Comparison of ENCODE assay signal across 10 cellular contexts in the genomic region with DNA sequence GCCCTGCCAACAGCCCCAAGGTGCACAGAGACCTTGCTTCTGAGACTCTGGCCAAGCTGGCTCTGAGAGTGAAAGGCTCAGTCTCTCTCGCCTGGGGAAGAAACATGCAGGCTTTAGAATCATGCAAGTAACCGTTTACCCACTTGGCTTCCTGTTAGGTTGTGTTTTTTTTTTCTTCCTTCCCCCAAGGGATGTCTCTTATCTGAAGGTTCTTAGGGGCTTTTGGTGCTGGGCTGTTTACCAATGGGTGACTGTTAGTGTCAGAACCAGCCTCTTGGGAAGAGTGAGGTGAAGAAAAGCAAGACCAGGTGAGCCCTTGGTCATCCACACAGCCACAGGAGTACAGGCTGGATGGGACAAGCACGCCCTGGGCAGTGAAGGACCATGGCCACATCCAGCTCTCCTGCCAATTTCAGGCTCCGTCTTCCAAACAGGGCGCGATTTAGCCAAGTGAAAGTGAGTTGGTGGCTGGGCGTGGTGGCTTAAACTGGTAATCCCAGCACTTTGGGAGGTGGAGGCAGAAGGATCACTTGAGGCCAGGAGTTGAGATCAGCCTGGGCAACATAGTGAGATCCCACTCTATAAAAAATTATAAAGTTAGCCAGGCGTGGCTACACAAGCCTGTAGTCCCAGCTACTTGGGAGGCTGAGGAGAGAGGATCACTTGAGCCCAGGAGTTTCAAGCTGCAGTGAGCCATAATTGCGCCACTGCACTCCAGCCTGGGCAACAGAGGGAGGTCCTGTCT.
A peak's percentile ranks its signal among the peaks of the same experiment; 100 is the strongest.
DNase-seq lines count a peak whose midpoint lies in the region; ATAC-seq and TF ChIP-seq lines count a peak whose summit lies in the region.
"Had no signal": no experiment of that assay in that cellular context is flagged by ENCODE, and none has a peak within 500 bp of the region (broad histone marks: within the 10 kb centered on the region; RNA-seq: fewer than 3 reads in every experiment).

No MANE protein-coding gene starts in this region.

- intact Hi-C loops in activated CD4-positive, alpha-beta T cell treated with anti-CD3 and anti-CD28 coated beads, Interleukin-2, amount 10 ng/mL, durations not matched to agents 24 days and 14 days (cut with micrococcal nuclease), result loop anchor here (1.0 to 5.0 kb wide), 2 partner anchors 13 to 116 kb away; no protein-coding TSS in a partner anchor
- intact Hi-C loops in OCI-LY7 (cut with micrococcal nuclease; ENCODE audit: unreplicated experiment) (loop anchor here (1.0 kb wide), 1 partner anchor 116 kb away; no protein-coding TSS in a partner anchor), natural killer cell (cut with micrococcal nuclease) (no loop called here), thyroid gland (cut with DNase I) (loop anchor here (5.0 kb wide), 1 partner anchor 76 kb away; a partner anchor contains a TSS)

- DNase-seq in activated CD4-positive, alpha-beta T cell treated with anti-CD3 and anti-CD28 coated beads, Interleukin-2, amount 10 ng/mL, durations not matched to agents 24 days and 14 days, result peak; percentile 77
- DNase-seq in activated CD4-positive, alpha-beta T cell treated with anti-CD3 and anti-CD28 coated beads, Interleukin-2, amount 50 U/mL, for 4 hours, result no peak
- DNase-seq in OCI-LY7 (ENCODE audit: low spot score) (peak; percentile 95), natural killer cell (no peak), thyroid gland (no peak), D341Med (ENCODE audit: low spot score) (no peak)
- DNase-seq: ACHN, NCI-H1436 had no signal

- WGBS in thyroid gland, 2 donors, result 80 to 82% methylated on average over 9 of the region's 9 CpGs

- peaks cover 12% of the 10 kb centered on the region; the same call in 1 of the 2 replicates for H3K79me2 ChIP-seq in OCI-LY7 (ENCODE audit: insufficient read depth, low read depth, low read length)

- no peaks in the 10 kb centered on the region for H3K9me2 ChIP-seq in OCI-LY7 (ENCODE audit: insufficient read depth, low read length)

- no peaks in the 10 kb centered on the region for H4K20me1 ChIP-seq in OCI-LY7 (ENCODE audit: insufficient read depth, low read length)

- H3K27me3 ChIP-seq in thyroid gland, result no peaks in the 10 kb centered on the region

- H3K4me1 Mint-ChIP-seq in activated CD4-positive, alpha-beta T cell treated with anti-CD3 and anti-CD28 coated beads, Interleukin-2, amount 10 ng/mL, durations not matched to agents 24 days and 14 days, result peaks cover 33% of the 10 kb centered on the region
- H3K4me1 Mint-ChIP-seq in natural killer cell, result peaks cover 6 to 8% of the 10 kb centered on the region in 2 donors

- H3K27me3 Mint-ChIP-seq in activated CD4-positive, alpha-beta T cell treated with anti-CD3 and anti-CD28 coated beads, Interleukin-2, amount 10 ng/mL, durations not matched to agents 24 days and 14 days, result peaks cover 1% of the 10 kb centered on the region
- peaks cover 0 to 9% of the 10 kb centered on the region in 2 donors for H3K27me3 Mint-ChIP-seq in natural killer cell (ENCODE audit: low read depth in 2 of 2)

- H3K9me3 ChIP-seq in HEK293 (ENCODE audit: control insufficient read depth, insufficient read depth, low read depth, low read length) (no peaks in the 10 kb centered on the region), OCI-LY7 (ENCODE audit: low read length) (no peaks in the 10 kb centered on the region), thyroid gland (no peaks in the 10 kb centered on the region)

- H3K36me3 Mint-ChIP-seq in activated CD4-positive, alpha-beta T cell treated with anti-CD3 and anti-CD28 coated beads, Interleukin-2, amount 10 ng/mL, durations not matched to agents 24 days and 14 days (ENCODE audit: low read depth), result no peaks in the 10 kb centered on the region
- no peaks in the 10 kb centered on the region for H3K36me3 Mint-ChIP-seq in natural killer cell

- peak overlapping the region; percentile 57 for H3K4me3 Mint-ChIP-seq in activated CD4-positive, alpha-beta T cell treated with anti-CD3 and anti-CD28 coated beads, Interleukin-2, amount 10 ng/mL, durations not matched to agents 24 days and 14 days
- H3K4me3 Mint-ChIP-seq in natural killer cell, result peak overlapping the region; percentile 56

- H2AFZ ChIP-seq in OCI-LY7 (ENCODE audit: low read length), result peak overlapping the region; percentile 2; the same call in 1 of the 2 replicates

- no peak for TF ChIP-seq POLR2A in thyroid gland (IDR thresholded peaks at IDR 0.05)

- no peaks in the 10 kb centered on the region for H3K4me1 ChIP-seq in HEK293 (ENCODE audit: control insufficient read depth, insufficient read depth, low read length)
- peaks cover 82% of the 10 kb centered on the region for H3K4me1 ChIP-seq in OCI-LY7 (ENCODE audit: insufficient read depth, low read length, poor library complexity, severe bottlenecking)
- H3K4me1 ChIP-seq in thyroid gland, result peaks cover 3 to 13% of the 10 kb centered on the region in 2 donors

- ATAC-seq in natural killer cell, result peak; percentile 38 to 58 (median 51)
- ATAC-seq in HG02973 (IDR thresholded peaks at IDR 0.05; ENCODE audit: unreplicated experiment), result no peak

- BruUV-seq in OCI-LY7 (replicated peaks; lab: Mats Ljungman, UMichigan), result no TSS peak

- H3K4me2 ChIP-seq in OCI-LY7 (ENCODE audit: low read length), result peak overlapping the region; percentile 90

- POLR2A ChIA-PET in HEK293 (lab: Yijun Ruan, JAX) (no interaction called here), OCI-LY7 (lab: Charles Lee) (interaction anchor here (0.5 to 8.5 kb wide), 6 partner anchors 13 to 125 kb away, joined by 3 to 177 read pairs (median 4); no protein-coding TSS in a partner anchor)

- H3K36me3 ChIP-seq in HEK293 (ENCODE audit: control insufficient read depth in 2 of 2, insufficient read depth in 1 of 2, low read length in 2 of 2) (no peaks in the 10 kb centered on the region), OCI-LY7 (ENCODE audit: insufficient read depth, low read length) (no peaks in the 10 kb centered on the region), thyroid gland (no peaks in the 10 kb centered on the region)

- no peaks in the 10 kb centered on the region for H3K9me3 Mint-ChIP-seq in activated CD4-positive, alpha-beta T cell treated with anti-CD3 and anti-CD28 coated beads, Interleukin-2, amount 10 ng/mL, durations not matched to agents 24 days and 14 days
- no peaks in the 10 kb centered on the region for H3K9me3 Mint-ChIP-seq in natural killer cell

- H3K4me3 ChIP-seq in HEK293 (ENCODE audit: low read depth, low read length) (no peak overlapping the region), OCI-LY7 (ENCODE audit: low read depth, low read length, poor library complexity, severe bottlenecking) (peak overlapping the region; percentile 55), thyroid gland (replicated peaks in 1 of 3) (no peak overlapping the region)

- H3K27ac ChIP-seq in HEK293 (ENCODE audit: extremely low read depth, low read depth, low read length) (no peak overlapping the region), OCI-LY7 (ENCODE audit: low read depth, low read length, poor library complexity, severe bottlenecking) (peak overlapping the region; percentile 93), thyroid gland (no peak overlapping the region)

- CTCF ChIA-PET in HEK293 (lab: Yijun Ruan, JAX), result interaction anchor here (0.7 to 1.1 kb wide), 2 partner anchors 30 to 138 kb away, joined by 3 to 4 read pairs; no protein-coding TSS in a partner anchor
- CTCF ChIA-PET in OCI-LY7 (lab: Charles Lee; ENCODE audit: unreplicated experiment), result no interaction called here

- TF ChIP-seq CTCF in HEK293 (tag by site-specific recombination; IDR thresholded peaks at IDR 0.05) (no peak), OCI-LY7 (conservative IDR thresholded peaks at IDR 0.05; ENCODE audit: low read length) (no peak), natural killer cell (IDR thresholded peaks at IDR 0.05) (no peak), thyroid gland (IDR thresholded peaks at IDR 0.05) (no peak)

- peak overlapping the region; percentile 78 for H3K27ac Mint-ChIP-seq in activated CD4-positive, alpha-beta T cell treated with anti-CD3 and anti-CD28 coated beads, Interleukin-2, amount 10 ng/mL, durations not matched to agents 24 days and 14 days
- H3K27ac Mint-ChIP-seq in natural killer cell, result no peak overlapping the region

TF ChIP-seq in HEK293, 187 proteins besides CTCF, POLR2A, EP300 and RAD21:
- TF ChIP-seq ZNF416 (tag by site-specific recombination; IDR thresholded peaks at IDR 0.05) (no peak), ZNF121 (tag by site-specific recombination; IDR thresholded peaks at IDR 0.05) (peak; percentile 94)

Comparison
In these comparisons a context has a peak if more than half of its experiments do, and no peak if none do; other contexts are left out.
1. DNase-seq: peak in activated CD4-positive, alpha-beta T cell treated with anti-CD3 and anti-CD28 coated beads, Interleukin-2, amount 10 ng/mL, durations not matched to agents 24 days and 14 days (single experiment) and OCI-LY7 (single experiment); none in activated CD4-positive, alpha-beta T cell treated with anti-CD3 and anti-CD28 coated beads, Interleukin-2, amount 50 U/mL, for 4 hours (0 of 2), natural killer cell (single experiment), thyroid gland (0 of 2) and D341Med (single experiment).